ENCODE assay signal across 8 cellular contexts in the genomic region with DNA sequence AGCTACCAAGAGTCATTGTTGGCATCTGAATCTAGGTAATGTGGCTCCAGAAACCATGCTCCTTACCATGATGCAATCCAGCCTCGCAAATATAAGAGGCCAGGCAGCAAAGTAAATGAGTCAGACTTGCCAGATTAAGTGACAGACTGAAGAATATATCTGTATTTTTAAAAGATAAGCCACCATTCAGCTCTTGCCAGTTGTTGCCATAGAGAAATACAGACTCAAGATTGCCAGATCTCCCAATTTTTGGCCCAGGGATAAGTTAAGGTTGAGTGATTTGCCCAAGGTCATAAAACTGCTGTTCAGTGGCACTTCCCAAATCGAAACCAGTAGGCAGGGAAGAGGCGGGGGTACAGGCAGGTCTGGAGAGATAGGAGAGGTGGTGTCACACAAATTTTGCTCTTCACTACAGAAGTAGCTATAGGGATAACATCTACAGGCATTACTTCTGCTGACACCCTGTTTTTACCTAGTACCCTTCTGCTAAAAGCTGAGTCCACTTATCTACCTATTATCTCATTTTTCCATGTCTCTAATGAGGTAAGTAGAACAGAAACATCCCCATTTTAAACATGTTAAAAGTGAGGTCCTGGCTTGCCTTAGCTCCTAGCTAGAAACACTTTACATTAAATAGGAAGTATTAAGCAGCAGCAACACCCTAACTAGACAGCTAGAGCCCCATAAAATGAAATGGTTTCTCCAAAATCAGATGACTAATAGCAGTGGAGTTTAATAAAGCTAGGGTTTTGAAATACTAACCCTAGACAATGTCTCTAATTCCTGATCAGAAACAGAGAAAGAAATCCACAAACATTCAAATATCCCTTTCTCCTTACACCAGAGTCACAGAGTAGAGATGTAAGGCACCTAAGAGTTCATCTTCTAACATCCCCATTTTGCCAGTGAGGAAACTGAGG. TPM values are rescaled to one million over a fixed set of nuclear protein-coding genes. Genes with fewer than 3 reads are reported as not detected.
DNase-seq lines count a peak whose midpoint lies in the region; ATAC-seq and TF ChIP-seq lines count a peak whose summit lies in the region.

No MANE protein-coding gene starts in this region.

- no peaks in the 10 kb centered on the region for H3K36me3 Mint-ChIP-seq in activated naive CD4-positive, alpha-beta T cell treated with anti-CD3 and anti-CD28 coated beads for 36 hours (ENCODE audit: low read depth)

- no peaks in the 10 kb centered on the region for H3K9me3 Mint-ChIP-seq in activated naive CD4-positive, alpha-beta T cell treated with anti-CD3 and anti-CD28 coated beads for 36 hours
- no peaks in the 10 kb centered on the region for H3K9me3 Mint-ChIP-seq in stimulated activated naive CD8-positive, alpha-beta T cell treated with anti-CD3 and anti-CD28 coated beads, Interleukin-15, amount 100 ng/mL, for 72 hours

- H3K27me3 Mint-ChIP-seq in activated naive CD4-positive, alpha-beta T cell treated with anti-CD3 and anti-CD28 coated beads for 36 hours (ENCODE audit: low read depth), result no peaks in the 10 kb centered on the region
- no peaks in the 10 kb centered on the region for H3K27me3 Mint-ChIP-seq in stimulated activated naive CD8-positive, alpha-beta T cell treated with anti-CD3 and anti-CD28 coated beads, Interleukin-15, amount 100 ng/mL, for 72 hours

- 52 to 67% methylated on average over 1 to 3 of the region's 3 CpGs for WGBS in transverse colon (ENCODE audit: low coverage in 1 of 2), 2 donors

- peaks cover 84% of the 10 kb centered on the region for H3K4me1 Mint-ChIP-seq in activated naive CD4-positive, alpha-beta T cell treated with anti-CD3 and anti-CD28 coated beads for 36 hours (ENCODE audit: low read depth)
- H3K4me1 Mint-ChIP-seq in stimulated activated naive CD8-positive, alpha-beta T cell treated with anti-CD3 and anti-CD28 coated beads, Interleukin-15, amount 100 ng/mL, for 72 hours, result peaks cover 73% of the 10 kb centered on the region

- peak overlapping the region; percentile 96 for H3K27ac Mint-ChIP-seq in activated naive CD4-positive, alpha-beta T cell treated with anti-CD3 and anti-CD28 coated beads for 36 hours
- peak overlapping the region; percentile 99 to 100 for H3K27ac Mint-ChIP-seq in stimulated activated naive CD8-positive, alpha-beta T cell treated with anti-CD3 and anti-CD28 coated beads, Interleukin-15, amount 100 ng/mL, for 72 hours

- H3K27ac ChIP-seq in transverse colon, result peak overlapping the region in 2 of 4 donors; percentile 4 to 11

- H3K27me3 ChIP-seq in transverse colon, result no peaks in the 10 kb centered on the region

- CTCF ChIA-PET in activated naive CD4-positive, alpha-beta T cell treated with anti-CD3 and anti-CD28 coated beads for 36 hours (lab: Charles Lee), result interaction anchor here (0.7 to 6.2 kb wide), 8 partner anchors 9 to 341 kb away, joined by 3 to 45 read pairs (median 4); no protein-coding TSS in a partner anchor

- no peaks in the 10 kb centered on the region for H3K9me3 ChIP-seq in transverse colon

- in situ Hi-C loops in transverse colon (cut with MboI; ENCODE audit: low pct_ligation_motif_present in 1 of 4, low pct_unique_long_range_greater_than_20kb in 1 of 4, low sequenced_read_pairs in 3 of 4), result loop anchor here in 1 of 4 donors (25.0 kb wide), 1 partner anchor 329 kb away; no protein-coding TSS in a partner anchor

- DNase-seq in activated naive CD4-positive, alpha-beta T cell treated with anti-CD3 and anti-CD28 coated beads for 36 hours, result peak; percentile 66
- no peak for DNase-seq in activated naive CD4-positive, alpha-beta T cell (lab: John Stamatoyannopoulos, UW)
- DNase-seq in fibroblast of pulmonary artery (ENCODE audit: low read depth) (peak; percentile 84), UCSD-AML1 (lab: John Stamatoyannopoulos, UW; ENCODE audit: unreplicated experiment) (no peak), retina (no peak), transverse colon (no peak)
- DNase-seq in stimulated activated naive CD8-positive, alpha-beta T cell treated with anti-CD3 and anti-CD28 coated beads, Interleukin-15, amount 100 ng/mL, for 72 hours, result peak; percentile 43 to 61

- H3K4me1 ChIP-seq in transverse colon, result peaks cover 13 to 55% (median 34%) of the 10 kb centered on the region in 4 donors

- intact Hi-C loops in activated naive CD4-positive, alpha-beta T cell treated with anti-CD3 and anti-CD28 coated beads for 36 hours (cut with micrococcal nuclease), result loop anchor here (1.0 kb wide), 1 partner anchor 18 kb away; no protein-coding TSS in a partner anchor
- intact Hi-C loops in transverse colon (cut with DNase I; ENCODE audit: low total_unique reads), result no loop called here

- H3K4me3 Mint-ChIP-seq in activated naive CD4-positive, alpha-beta T cell treated with anti-CD3 and anti-CD28 coated beads for 36 hours, result peak overlapping the region; percentile 51
- peak overlapping the region; percentile 78 to 81 for H3K4me3 Mint-ChIP-seq in stimulated activated naive CD8-positive, alpha-beta T cell treated with anti-CD3 and anti-CD28 coated beads, Interleukin-15, amount 100 ng/mL, for 72 hours

- peak; percentile 67 for ATAC-seq in SK-N-SH treated with all-trans-retinoic acid at 6 μM for 48 hours
- ATAC-seq in stimulated activated naive CD8-positive, alpha-beta T cell treated with anti-CD3 and anti-CD28 coated beads, Interleukin-15, amount 100 ng/mL, for 72 hours, result peak; percentile 79

- no peak for TF ChIP-seq POLR2A in transverse colon (IDR thresholded peaks at IDR 0.05)

- TF ChIP-seq CTCF in fibroblast of pulmonary artery (IDR thresholded peaks at IDR 0.05; ENCODE audit: low read length, missing control alignments) (no peak), transverse colon (IDR thresholded peaks at IDR 0.05) (no peak)

- TF ChIP-seq EP300 in transverse colon (IDR thresholded peaks at IDR 0.05; ENCODE audit: low read depth), result no peak

- peak overlapping the region; percentile 24 for H3K4me3 ChIP-seq in fibroblast of pulmonary artery (replicated peaks; ENCODE audit: low read depth, low read length)
- no peak overlapping the region for H3K4me3 ChIP-seq in transverse colon

- no peaks in the 10 kb centered on the region for H3K36me3 ChIP-seq in transverse colon

TF ChIP-seq in SK-N-SH treated with all-trans-retinoic acid at 6 μM for 48 hours, 23 proteins besides CTCF, POLR2A, EP300 and RAD21:
- TF ChIP-seq, protein P1, sequence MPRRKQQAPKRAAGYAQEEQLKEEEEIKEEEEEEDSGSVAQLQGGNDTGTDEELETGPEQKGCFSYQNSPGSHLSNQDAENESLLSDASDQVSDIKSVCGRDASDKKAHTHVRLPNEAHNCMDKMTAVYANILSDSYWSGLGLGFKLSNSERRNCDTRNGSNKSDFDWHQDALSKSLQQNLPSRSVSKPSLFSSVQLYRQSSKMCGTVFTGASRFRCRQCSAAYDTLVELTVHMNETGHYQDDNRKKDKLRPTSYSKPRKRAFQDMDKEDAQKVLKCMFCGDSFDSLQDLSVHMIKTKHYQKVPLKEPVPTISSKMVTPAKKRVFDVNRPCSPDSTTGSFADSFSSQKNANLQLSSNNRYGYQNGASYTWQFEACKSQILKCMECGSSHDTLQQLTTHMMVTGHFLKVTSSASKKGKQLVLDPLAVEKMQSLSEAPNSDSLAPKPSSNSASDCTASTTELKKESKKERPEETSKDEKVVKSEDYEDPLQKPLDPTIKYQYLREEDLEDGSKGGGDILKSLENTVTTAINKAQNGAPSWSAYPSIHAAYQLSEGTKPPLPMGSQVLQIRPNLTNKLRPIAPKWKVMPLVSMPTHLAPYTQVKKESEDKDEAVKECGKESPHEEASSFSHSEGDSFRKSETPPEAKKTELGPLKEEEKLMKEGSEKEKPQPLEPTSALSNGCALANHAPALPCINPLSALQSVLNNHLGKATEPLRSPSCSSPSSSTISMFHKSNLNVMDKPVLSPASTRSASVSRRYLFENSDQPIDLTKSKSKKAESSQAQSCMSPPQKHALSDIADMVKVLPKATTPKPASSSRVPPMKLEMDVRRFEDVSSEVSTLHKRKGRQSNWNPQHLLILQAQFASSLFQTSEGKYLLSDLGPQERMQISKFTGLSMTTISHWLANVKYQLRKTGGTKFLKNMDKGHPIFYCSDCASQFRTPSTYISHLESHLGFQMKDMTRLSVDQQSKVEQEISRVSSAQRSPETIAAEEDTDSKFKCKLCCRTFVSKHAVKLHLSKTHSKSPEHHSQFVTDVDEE (CRISPR knock-in tag; IDR thresholded peaks at IDR 0.05), result 0 out of 2 replicates have a peak, but pooled peaks have one; percentile 54
- TF ChIP-seq CSDC2 (CRISPR knock-in tag; IDR thresholded peaks at IDR 0.05), result no peak
- TF ChIP-seq ISL1 (CRISPR knock-in tag; IDR thresholded peaks at IDR 0.05), result peak; percentile 40; the same call in 1 of the 2 replicates
- no peak for TF ChIP-seq ZC3H10 (CRISPR knock-in tag; IDR thresholded peaks at IDR 0.05)

RNA-seq across cellular contexts. Expression of a gene that starts 19.5 kb away (rescaled TPM):
- total RNA-seq in activated naive CD4-positive, alpha-beta T cell treated with anti-CD3 and anti-CD28 coated beads for 36 hours, result 10 to 100 TPM; 34.5 to 35.1 TPM
- total RNA-seq in transverse colon, result 10 to 100 TPM; 25.1 to 70.3 (median 42.7) TPM

RNA-seq across cellular contexts. Expression of a gene that starts 57.8 kb away (rescaled TPM):
- total RNA-seq in activated naive CD4-positive, alpha-beta T cell treated with anti-CD3 and anti-CD28 coated beads for 36 hours, result 10 to 100 TPM; 11.8 to 12.7 TPM
- 10 to 100 TPM; 16.5 to 33.8 (median 22.8) TPM for total RNA-seq in transverse colon

Comparison
In these comparisons a context has a peak if more than half of its experiments do, and no peak if none do; other contexts are left out.
1. DNase-seq: peak in activated naive CD4-positive, alpha-beta T cell treated with anti-CD3 and anti-CD28 coated beads for 36 hours (single experiment), fibroblast of pulmonary artery (single experiment) and stimulated activated naive CD8-positive, alpha-beta T cell treated with anti-CD3 and anti-CD28 coated beads, Interleukin-15, amount 100 ng/mL, for 72 hours (2 of 2); none in activated naive CD4-positive, alpha-beta T cell (0 of 4), UCSD-AML1 (single experiment), retina (single experiment) and transverse colon (single experiment).